24 cellular contexts compared by ENCODE assay signal in genomic region chr6:147900191-147900830, GRCh38.
DNase-seq lines count a peak whose midpoint lies in the region; ATAC-seq, FAIRE-seq and TF ChIP-seq lines count a peak whose summit lies in the region.
"Had no signal": no experiment of that assay in that cellular context is flagged by ENCODE, and none has a peak within 500 bp of the region (broad histone marks: within the 10 kb centered on the region; RNA-seq: fewer than 3 reads in every experiment).

No MANE protein-coding gene starts in this region.

- H3K79me2 ChIP-seq in GM23338 (replicated peaks; ENCODE audit: insufficient read depth) (no peaks in the 10 kb centered on the region), H1 (ENCODE audit: control insufficient read depth in 1 of 2, insufficient read depth in 2 of 2, low read length in 2 of 2) (no peaks in the 10 kb centered on the region), neural progenitor cell (ENCODE audit: low read depth) (no peaks in the 10 kb centered on the region)

- H3K36me3 Mint-ChIP-seq in GM23338 (ENCODE audit: low read depth) (no peaks in the 10 kb centered on the region), neural progenitor cell (no peaks in the 10 kb centered on the region), T-cell (no peaks in the 10 kb centered on the region)
- H3K36me3 Mint-ChIP-seq: CD8-positive, alpha-beta T cell had no signal

- H3K18ac ChIP-seq in H1 (ENCODE audit: extremely low read depth, low read length): no peak overlapping the region

- no peak for TF ChIP-seq EP300 in H1 (IDR thresholded peaks at IDR 0.05; ENCODE audit: borderline replicate concordance in 1 of 2, low read depth in 2 of 2, low read length in 2 of 2)

- H2BK20ac ChIP-seq in H1 (ENCODE audit: low read length): no peak overlapping the region

- H2AK5ac ChIP-seq in H1 (ENCODE audit: low read depth, low read length): no peak overlapping the region

- H3K9me3 ChIP-seq in H1 (ENCODE audit: insufficient read depth in 2 of 2, low read depth in 1 of 2, low read length in 1 of 2): no peaks in the 10 kb centered on the region
- no peaks in the 10 kb centered on the region for H3K9me3 ChIP-seq in neural progenitor cell (ENCODE audit: low read depth)
- H3K9me3 ChIP-seq: BLaER1, Peyer's patch, SK-N-SH had no signal

- H3K9ac ChIP-seq in H1 (replicated peaks in 1 of 4; ENCODE audit: extremely low read depth in 1 of 4, low read depth in 3 of 4, low read length in 3 of 4) (no peak overlapping the region), neural progenitor cell (no peak overlapping the region)
- H3K9ac ChIP-seq: BLaER1, SK-N-SH had no signal

- H3K4me1 ChIP-seq in GM23338 (ENCODE audit: insufficient read depth) (no peaks in the 10 kb centered on the region), H1 (replicated peaks in 1 of 4; ENCODE audit: control insufficient read depth in 3 of 4, insufficient read depth in 4 of 4, low read length in 3 of 4) (peaks cover 0 to 7% (median 0%) of the 10 kb centered on the region in 4 experiments; a peak in 1 of 7 replicates), neural progenitor cell (no peaks in the 10 kb centered on the region)
- H3K4me1 ChIP-seq: BLaER1, Peyer's patch had no signal

- no peaks in the 10 kb centered on the region for H3K9me3 Mint-ChIP-seq in GM23338
- no peaks in the 10 kb centered on the region for H3K9me3 Mint-ChIP-seq in neural progenitor cell
- no peaks in the 10 kb centered on the region for H3K9me3 Mint-ChIP-seq in T-cell
- H3K9me3 Mint-ChIP-seq: CD8-positive, alpha-beta T cell had no signal

- no peak overlapping the region for H2BK12ac ChIP-seq in H1 (ENCODE audit: low read depth, low read length)

- no peaks in the 10 kb centered on the region for H3K79me1 ChIP-seq in H1 (ENCODE audit: low read depth, low read length)

- CTCF ChIA-PET in H1 (lab: Charles Lee; ENCODE audit: partially characterized antibody) (interaction anchor here (0.7 to 0.8 kb wide), 2 partner anchors 13 to 517 kb away, joined by 3 read pairs; no protein-coding TSS in a partner anchor), T-cell (lab: Charles Lee) (no interaction called here)

- H3K27ac Mint-ChIP-seq in GM23338 (no peak overlapping the region), neural progenitor cell (peak overlapping the region; percentile 80), T-cell (no peak overlapping the region)
- H3K27ac Mint-ChIP-seq: CD8-positive, alpha-beta T cell had no signal

- TF ChIP-seq POLR2A in H1 (IDR thresholded peaks at IDR 0.05; ENCODE audit: control extremely low read depth in 1 of 2, low read depth in 2 of 2, low read length in 2 of 2): no peak

- H2AFZ ChIP-seq in GM23338: peak overlapping the region; percentile 52; the same call in 1 of the 2 replicates
- H2AFZ ChIP-seq in H1 (ENCODE audit: low read length): peak overlapping the region; percentile 88; the same call in 1 of the 2 replicates
- H2AFZ ChIP-seq in neural progenitor cell (replicated peaks): no peak overlapping the region

- peaks cover 6% of the 10 kb centered on the region; the same call in 2 of the 3 replicates for H3K4me1 Mint-ChIP-seq in GM23338
- peaks cover 9% of the 10 kb centered on the region for H3K4me1 Mint-ChIP-seq in neural progenitor cell
- no peaks in the 10 kb centered on the region for H3K4me1 Mint-ChIP-seq in T-cell

- H4K20me1 ChIP-seq in GM23338 (replicated peaks; ENCODE audit: insufficient read depth) (no peaks in the 10 kb centered on the region), H1 (replicated peaks in 1 of 2; ENCODE audit: control insufficient read depth in 1 of 2, insufficient read depth in 2 of 2, low read length in 2 of 2) (no peaks in the 10 kb centered on the region), neural progenitor cell (ENCODE audit: low read depth) (no peaks in the 10 kb centered on the region)
- H4K20me1 ChIP-seq: BLaER1 had no signal

- DNase-seq in GM23338 (ENCODE audit: low spot score): peak; percentile 13
- peak; percentile 99 for DNase-seq in NCI-H146 treated with DMSO at 0.1 percent for 48 hours (lab: John Stamatoyannopoulos, UW; ENCODE audit: unreplicated experiment)
- DNase-seq in H1 (ENCODE audit: low read depth in 1 of 2, low spot score in 2 of 2): no peak
- no peak for DNase-seq in neural progenitor cell (ENCODE audit: low spot score)
- no peak for DNase-seq in DMS153 treated with DMSO at 0.1 percent for 48 hours (lab: John Stamatoyannopoulos, UW; ENCODE audit: unreplicated experiment)
- no peak for DNase-seq in T-cell
- DNase-seq in medulla oblongata (ENCODE audit: extremely low spot score): no peak
- DNase-seq: CD8-positive, alpha-beta T cell; GF-D8; Karpas-422; MM.1S; NCI-H1092 treated with DMSO at 0.1 percent for 48 hours; NCI-H1694 treated with DMSO at 0.1 percent for 48 hours; NCI-H2107; NCI-H446; Peyer's patch; SK-N-SH had no signal

- no peak overlapping the region for H3K14ac ChIP-seq in H1 (ENCODE audit: insufficient read length)

- ATAC-seq in GM23338 (peak; percentile 40; the same call in 1 of the 3 replicates), T-cell (replicated peaks in 1 of 4) (no peak)
- ATAC-seq: CD8-positive, alpha-beta T cell; Right ventricle myocardium inferior had no signal

- no peaks in the 10 kb centered on the region for H3K23me2 ChIP-seq in H1 (ENCODE audit: low read depth, low read length)

- no peak for TF ChIP-seq RAD21 in H1 (IDR thresholded peaks at IDR 0.05 in 1 of 2, conservative IDR thresholded peaks at IDR 0.05 in 1 of 2; ENCODE audit: low read depth in 2 of 2, low read length in 2 of 2)

- no peak overlapping the region for H4K8ac ChIP-seq in H1 (ENCODE audit: extremely low read depth, insufficient read depth, low read length)

- peaks cover 2% of the 10 kb centered on the region for H3K27me3 Mint-ChIP-seq in GM23338 (ENCODE audit: insufficient read depth, low read depth, poor library complexity)
- no peaks in the 10 kb centered on the region for H3K27me3 Mint-ChIP-seq in neural progenitor cell (ENCODE audit: insufficient read depth, low read depth)
- no peaks in the 10 kb centered on the region for H3K27me3 Mint-ChIP-seq in T-cell

- H3K23ac ChIP-seq in H1 (ENCODE audit: insufficient read length): no peak overlapping the region

- H3K4me3 ChIP-seq in GM23338 (no peak overlapping the region), H1 (ENCODE audit: extremely low read depth in 1 of 4, insufficient read depth in 2 of 4, low read depth in 3 of 4, low read length in 4 of 4) (no peak overlapping the region), neural progenitor cell (no peak overlapping the region)
- H3K4me3 ChIP-seq: BLaER1, Peyer's patch had no signal

- no peak overlapping the region for H2BK120ac ChIP-seq in H1 (replicated peaks; ENCODE audit: low read depth, low read length)

- no peak for FAIRE-seq in H1 (lab: Jason Lieb, UNC)
- FAIRE-seq: A204.1, D721Med, GM12891, GM18507, H54 had no signal

- no peak overlapping the region for H3K4me2 ChIP-seq in GM23338
- no peak overlapping the region; a peak in 1 of 4 replicates for H3K4me2 ChIP-seq in H1 (ENCODE audit: insufficient read depth in 1 of 2, low read depth in 2 of 2, low read length in 2 of 2)
- H3K4me2 ChIP-seq in neural progenitor cell: no peak overlapping the region
- H3K4me2 ChIP-seq: BLaER1, SK-N-SH had no signal

- no peak overlapping the region for H3K56ac ChIP-seq in H1 (replicated peaks; ENCODE audit: insufficient read length, low read depth, low read length)

- POLR2A ChIA-PET in H1 (lab: Charles Lee; ENCODE audit: partially characterized antibody) (interaction anchor here (1.1 kb wide), 1 partner anchor 16 kb away, joined by 4 read pairs; no protein-coding TSS in a partner anchor), T-cell (lab: Charles Lee) (no interaction called here)

- H3F3A ChIP-seq in GM23338 (replicated peaks; ENCODE audit: low read depth) (no peaks in the 10 kb centered on the region), neural progenitor cell (ENCODE audit: low read depth) (no peaks in the 10 kb centered on the region)

- peaks cover 5% of the 10 kb centered on the region; the same call in 1 of the 2 replicates for H3K9me2 ChIP-seq in GM23338 (ENCODE audit: insufficient read depth)
- H3K9me2 ChIP-seq: SK-N-SH had no signal

- no peak overlapping the region for H2BK15ac ChIP-seq in H1 (ENCODE audit: low read length)

- H4K91ac ChIP-seq in H1 (replicated peaks; ENCODE audit: insufficient read length, low read length): no peak overlapping the region

- WGBS in H1 (ENCODE audit: extremely low coverage in 1 of 2, insufficient coverage in 1 of 2, insufficient read length in 1 of 2, insufficient replicate concordance in 2 of 2, low coverage in 1 of 2, low lambda C conversion rate in 2 of 2, missing lambda C conversion rate in 1 of 2), 2 experiments: 79% methylated on average over 13 of the region's 13 CpGs; no CpG with 5 or more reads in 1 of the 2 experiments

- no peak overlapping the region for H3K4ac ChIP-seq in H1 (replicated peaks; ENCODE audit: insufficient read length, low read depth, low read length)

- H3K27me3 ChIP-seq in GM23338 (ENCODE audit: insufficient read depth): no peaks in the 10 kb centered on the region
- H3K27me3 ChIP-seq in H1 (replicated peaks in 1 of 4; ENCODE audit: control insufficient read depth in 3 of 4, extremely low read depth in 1 of 4, insufficient read depth in 3 of 4, low read length in 3 of 4): no peaks in the 10 kb centered on the region
- no peaks in the 10 kb centered on the region for H3K27me3 ChIP-seq in neural progenitor cell
- H3K27me3 ChIP-seq: BLaER1, Peyer's patch had no signal

- H3K4me3 Mint-ChIP-seq in GM23338 (no peak overlapping the region), neural progenitor cell (peak overlapping the region; percentile 38), T-cell (no peak overlapping the region)
- H3K4me3 Mint-ChIP-seq: CD8-positive, alpha-beta T cell had no signal

- TF ChIP-seq CTCF in GM23338 (conservative IDR thresholded peaks at IDR 0.05; ENCODE audit: low read depth in 2 of 2) (no peak), H1 (IDR thresholded peaks at IDR 0.05; ENCODE audit: control extremely low read depth in 1 of 3, insufficient read depth in 1 of 3, low read depth in 1 of 3, low read length in 3 of 3) (no peak), neural progenitor cell (IDR thresholded peaks at IDR 0.05) (no peak)

- no peak overlapping the region for H4K5ac ChIP-seq in H1 (ENCODE audit: insufficient read length, low read depth, low read length)

- no peak overlapping the region for H3K27ac ChIP-seq in GM23338 (ENCODE audit: low read depth)
- H3K27ac ChIP-seq in H1 (ENCODE audit: low read depth, low read length): no peak overlapping the region
- no peak overlapping the region for H3K27ac ChIP-seq in neural progenitor cell
- H3K27ac ChIP-seq: BLaER1, Peyer's patch had no signal

- H2BK5ac ChIP-seq in H1 (ENCODE audit: low read depth, low read length): no peak overlapping the region

- H3K36me3 ChIP-seq in GM23338 (ENCODE audit: insufficient read depth) (no peaks in the 10 kb centered on the region), H1 (ENCODE audit: control insufficient read depth in 2 of 4, insufficient read depth in 4 of 4, low read length in 3 of 4) (no peaks in the 10 kb centered on the region), neural progenitor cell (no peaks in the 10 kb centered on the region)
- H3K36me3 ChIP-seq: BLaER1, Peyer's patch had no signal

TF ChIP-seq in GM23338, 12 proteins besides CTCF, POLR2A, EP300 and RAD21 (continues in another document):
- no peak for TF ChIP-seq STAT1 (IDR thresholded peaks at IDR 0.05; ENCODE audit: unreplicated experiment)
- no peak for TF ChIP-seq ZNF331 (CRISPR knock-in tag; IDR thresholded peaks at IDR 0.05; ENCODE audit: low read depth)

TF ChIP-seq in H1, 55 proteins besides CTCF, POLR2A, EP300 and RAD21 (continues in another document):
- no peak for TF ChIP-seq KDM4A (IDR thresholded peaks at IDR 0.05; ENCODE audit: low read depth, low read length, severe bottlenecking)

Comparison
In these comparisons a context has a peak if more than half of its experiments do, and no peak if none do; other contexts are left out.
1. DNase-seq: peak in GM23338 (single experiment) and NCI-H146 treated with DMSO at 0.1 percent for 48 hours (single experiment); none in H1 (0 of 2), neural progenitor cell (single experiment), DMS153 treated with DMSO at 0.1 percent for 48 hours (single experiment), T-cell (0 of 34) and medulla oblongata (single experiment).